In genomic region chr15:70902105-70902504, GRCh38 we compare ENCODE assay signal across 11 cellular contexts. TPM values are rescaled to one million over a fixed set of nuclear protein-coding genes. Genes with fewer than 3 reads are reported as not detected.
DNase-seq lines count a peak whose midpoint lies in the region; ATAC-seq and TF ChIP-seq lines count a peak whose summit lies in the region.
"Had no signal": no experiment of that assay in that cellular context is flagged by ENCODE, and none has a peak within 500 bp of the region (broad histone marks: within the 10 kb centered on the region; RNA-seq: fewer than 3 reads in every experiment).

No MANE protein-coding gene starts in this region.

- no peaks in the 10 kb centered on the region for H3K9me2 ChIP-seq in Loucy (replicated peaks; ENCODE audit: low read depth, low read length)

- no peaks in the 10 kb centered on the region for H3K27me3 ChIP-seq in BJ (ENCODE audit: control insufficient read depth, insufficient read depth, low read length)
- no peaks in the 10 kb centered on the region for H3K27me3 ChIP-seq in Loucy (ENCODE audit: insufficient read depth, low read length, poor library complexity, severe bottlenecking)
- H3K27me3 ChIP-seq: cardiac muscle cell, SJCRH30 had no signal

- peaks cover 15% of the 10 kb centered on the region for H3K9me3 Mint-ChIP-seq in mesothelial cell of epicardium
- H3K9me3 Mint-ChIP-seq in activated T-cell treated with anti-CD3 and anti-CD28 coated beads, Interleukin-2, amount 50 U/mL, for 72 hours = no peaks in the 10 kb centered on the region
- H3K9me3 Mint-ChIP-seq in stimulated activated effector memory CD8-positive, alpha-beta T cell treated with anti-CD3 and anti-CD28 coated beads, Interleukin-12 subunit alpha, Interleukin-12 subunit beta, amount 100 ng/mL, for 72 hours = no peaks in the 10 kb centered on the region

- no peaks in the 10 kb centered on the region for H4K20me1 ChIP-seq in Loucy (ENCODE audit: insufficient read depth, low read length, poor library complexity, severe bottlenecking)

- no peaks in the 10 kb centered on the region for H3K36me3 ChIP-seq in BJ (ENCODE audit: control insufficient read depth, insufficient read depth, low read length)
- H3K36me3 ChIP-seq in Loucy (ENCODE audit: insufficient read depth, low read length) = no peaks in the 10 kb centered on the region
- H3K36me3 ChIP-seq: cardiac muscle cell had no signal

- CTCF ChIA-PET in BJ (lab: Yijun Ruan, JAX) = interaction anchor here (2.2 kb wide), 1 partner anchor 9 kb away, joined by 8 read pairs; the partner anchor contains the start of genes LRRC49 and THAP10

- H3K4me1 Mint-ChIP-seq in mesothelial cell of epicardium = peaks cover 4% of the 10 kb centered on the region
- H3K4me1 Mint-ChIP-seq in activated T-cell treated with anti-CD3 and anti-CD28 coated beads, Interleukin-2, amount 50 U/mL, for 72 hours (ENCODE audit: low read depth) = no peaks in the 10 kb centered on the region
- H3K4me1 Mint-ChIP-seq in stimulated activated effector memory CD8-positive, alpha-beta T cell treated with anti-CD3 and anti-CD28 coated beads, Interleukin-12 subunit alpha, Interleukin-12 subunit beta, amount 100 ng/mL, for 72 hours = no peaks in the 10 kb centered on the region
- H3K4me1 Mint-ChIP-seq: activated CD8-positive, alpha-beta memory T cell treated with anti-CD3 and anti-CD28 coated beads, Interleukin-2, amount 10 ng/mL, durations not matched to agents 7 days and 5 days had no signal

- DNase-seq in BJ (ENCODE audit: low read depth) (peak; percentile 72), choroid plexus epithelial cell (ENCODE audit: low read depth) (peak; percentile 90), mesothelial cell of epicardium (ENCODE audit: low spot score in 2 of 2, unreplicated experiment in 2 of 2) (no peak), NCI-H2196 (lab: John Stamatoyannopoulos, UW; ENCODE audit: unreplicated experiment) (no peak), CD1c-positive myeloid dendritic cell (ENCODE audit: extremely low spot score) (no peak)
- no peak for DNase-seq in activated T-cell treated with anti-CD3 and anti-CD28 coated beads, Interleukin-2, amount 50 U/mL, for 72 hours
- DNase-seq in stimulated activated effector memory CD8-positive, alpha-beta T cell treated with anti-CD3 and anti-CD28 coated beads, Interleukin-12 subunit alpha, Interleukin-12 subunit beta, amount 100 ng/mL, for 72 hours (ENCODE audit: low spot score in 2 of 2) = no peak
- DNase-seq: activated CD8-positive, alpha-beta memory T cell treated with anti-CD3 and anti-CD28 coated beads, Interleukin-2, amount 10 ng/mL, durations not matched to agents 7 days and 5 days had no signal

- H3K36me3 Mint-ChIP-seq in mesothelial cell of epicardium = peaks cover 27% of the 10 kb centered on the region
- H3K36me3 Mint-ChIP-seq in activated T-cell treated with anti-CD3 and anti-CD28 coated beads, Interleukin-2, amount 50 U/mL, for 72 hours (ENCODE audit: insufficient read depth in 2 of 2) = peaks cover 0 to 3% of the 10 kb centered on the region in 2 donors
- H3K36me3 Mint-ChIP-seq in stimulated activated effector memory CD8-positive, alpha-beta T cell treated with anti-CD3 and anti-CD28 coated beads, Interleukin-12 subunit alpha, Interleukin-12 subunit beta, amount 100 ng/mL, for 72 hours = no peaks in the 10 kb centered on the region
- H3K36me3 Mint-ChIP-seq: activated CD8-positive, alpha-beta memory T cell treated with anti-CD3 and anti-CD28 coated beads, Interleukin-2, amount 10 ng/mL, durations not matched to agents 7 days and 5 days had no signal

- ATAC-seq in activated T-cell treated with anti-CD3 and anti-CD28 coated beads, Interleukin-2, amount 50 U/mL, for 72 hours (replicated peaks in 1 of 2) = no peak
- ATAC-seq in stimulated activated effector memory CD8-positive, alpha-beta T cell treated with anti-CD3 and anti-CD28 coated beads, Interleukin-12 subunit alpha, Interleukin-12 subunit beta, amount 100 ng/mL, for 72 hours = no peak
- ATAC-seq: activated CD8-positive, alpha-beta memory T cell treated with anti-CD3 and anti-CD28 coated beads, Interleukin-2, amount 10 ng/mL, durations not matched to agents 7 days and 5 days had no signal

- no peak overlapping the region for H3K9ac ChIP-seq in Loucy (ENCODE audit: low read depth, low read length, poor library complexity, severe bottlenecking)

- peaks cover 10% of the 10 kb centered on the region for H3K4me1 ChIP-seq in Loucy (ENCODE audit: insufficient read depth, low read length, poor library complexity, severe bottlenecking)

- H2AFZ ChIP-seq in Loucy (ENCODE audit: low read length) = peak overlapping the region; percentile 59

- H3K27me3 Mint-ChIP-seq in mesothelial cell of epicardium (ENCODE audit: low read depth) = no peaks in the 10 kb centered on the region
- H3K27me3 Mint-ChIP-seq in activated T-cell treated with anti-CD3 and anti-CD28 coated beads, Interleukin-2, amount 50 U/mL, for 72 hours (ENCODE audit: low read depth) = peaks cover 45% of the 10 kb centered on the region

- TF ChIP-seq CTCF in BJ (IDR thresholded peaks at IDR 0.05; ENCODE audit: insufficient read depth, low read depth, low read length) (no peak), Loucy (conservative IDR thresholded peaks at IDR 0.05; ENCODE audit: low read length) (no peak), choroid plexus epithelial cell (conservative IDR thresholded peaks at IDR 0.05; ENCODE audit: low read depth, low read length) (no peak), mesothelial cell of epicardium (IDR thresholded peaks at IDR 0.05; ENCODE audit: unreplicated experiment) (no peak)

- no peak overlapping the region for H3K4me3 Mint-ChIP-seq in mesothelial cell of epicardium
- H3K4me3 Mint-ChIP-seq in activated T-cell treated with anti-CD3 and anti-CD28 coated beads, Interleukin-2, amount 50 U/mL, for 72 hours = no peak overlapping the region
- H3K4me3 Mint-ChIP-seq in stimulated activated effector memory CD8-positive, alpha-beta T cell treated with anti-CD3 and anti-CD28 coated beads, Interleukin-12 subunit alpha, Interleukin-12 subunit beta, amount 100 ng/mL, for 72 hours = no peak overlapping the region
- H3K4me3 Mint-ChIP-seq: activated CD8-positive, alpha-beta memory T cell treated with anti-CD3 and anti-CD28 coated beads, Interleukin-2, amount 10 ng/mL, durations not matched to agents 7 days and 5 days had no signal

- no peaks in the 10 kb centered on the region for H3K9me3 ChIP-seq in Loucy (ENCODE audit: insufficient read depth, low read depth, low read length)

- POLR2A ChIA-PET in BJ (lab: Charles Lee) = no interaction called here

- no peaks in the 10 kb centered on the region for H3K79me2 ChIP-seq in Loucy (ENCODE audit: insufficient read depth, low read length)

- peak overlapping the region; percentile 64 for H3K27ac Mint-ChIP-seq in mesothelial cell of epicardium
- no peak overlapping the region for H3K27ac Mint-ChIP-seq in activated T-cell treated with anti-CD3 and anti-CD28 coated beads, Interleukin-2, amount 50 U/mL, for 72 hours
- H3K27ac Mint-ChIP-seq in stimulated activated effector memory CD8-positive, alpha-beta T cell treated with anti-CD3 and anti-CD28 coated beads, Interleukin-12 subunit alpha, Interleukin-12 subunit beta, amount 100 ng/mL, for 72 hours = no peak overlapping the region
- H3K27ac Mint-ChIP-seq: activated CD8-positive, alpha-beta memory T cell treated with anti-CD3 and anti-CD28 coated beads, Interleukin-2, amount 10 ng/mL, durations not matched to agents 7 days and 5 days had no signal

- H3F3A ChIP-seq in Loucy (ENCODE audit: low read depth) = no peaks in the 10 kb centered on the region

- no peak overlapping the region for H3K4me2 ChIP-seq in Loucy (ENCODE audit: low read depth, low read length, poor library complexity, severe bottlenecking)

- H3K4me3 ChIP-seq in BJ (ENCODE audit: low read depth, low read length) (no peak overlapping the region), Loucy (ENCODE audit: low read length, poor library complexity, severe bottlenecking) (no peak overlapping the region), choroid plexus epithelial cell (ENCODE audit: low read depth, low read length) (no peak overlapping the region)
- H3K4me3 ChIP-seq: cardiac muscle cell, SJCRH30 had no signal

RNA-seq across cellular contexts. Expression of gene LRRC49, which starts 9.5 kb away (rescaled TPM):
- polyA plus RNA-seq in BJ (2011; rRNA removed) = 6.2 and 8.6 TPM in 2 replicates
- 9.9 and 13.6 TPM in 2 replicates for polyA minus RNA-seq in BJ (2011; rRNA and poly(A)+ RNA removed)
- total RNA-seq in mesothelial cell of epicardium = 21.2 to 25.5 TPM (median 24.2 TPM) in 3 replicates
- total RNA-seq in activated T-cell treated with anti-CD3 and anti-CD28 coated beads, Interleukin-2, amount 50 U/mL, for 72 hours = 1 to 10 TPM in 1 of 2 donors, under 1 TPM in 1; 0.41 to 2.2 TPM

RNA-seq across cellular contexts. Expression of gene THAP10, which starts 9.9 kb away (rescaled TPM):
- 2.8 and 3.8 TPM in 2 replicates for polyA plus RNA-seq in BJ (2011; rRNA removed)
- polyA minus RNA-seq in BJ (2011; rRNA and poly(A)+ RNA removed) = 0.98 and 1.4 TPM in 2 replicates
- 2.3 to 3.6 TPM (median 2.9 TPM) in 3 replicates for total RNA-seq in mesothelial cell of epicardium
- total RNA-seq in activated T-cell treated with anti-CD3 and anti-CD28 coated beads, Interleukin-2, amount 50 U/mL, for 72 hours = under 1 TPM; 0.62 to 0.74 TPM

RNA-seq across cellular contexts. Expression of gene LARP6, which starts 48.1 kb away (rescaled TPM):
- polyA plus RNA-seq in BJ (2011; rRNA removed) = 108 and 135 TPM in 2 replicates
- 57.0 and 58.9 TPM in 2 replicates for polyA minus RNA-seq in BJ (2011; rRNA and poly(A)+ RNA removed)
- total RNA-seq in mesothelial cell of epicardium = 24.8 to 27.3 TPM (median 24.9 TPM) in 3 replicates
- total RNA-seq in activated T-cell treated with anti-CD3 and anti-CD28 coated beads, Interleukin-2, amount 50 U/mL, for 72 hours = under 1 TPM in 1 of 2 donors, not detected in 1; 0.74 TPM
- total RNA-seq: activated CD8-positive, alpha-beta memory T cell treated with anti-CD3 and anti-CD28 coated beads, Interleukin-2, amount 10 ng/mL, durations not matched to agents 7 days and 5 days had no signal

Comparison
In these comparisons a context has a peak if more than half of its experiments do, and no peak if none do; other contexts are left out.
1. DNase-seq: peak in BJ (single experiment) and choroid plexus epithelial cell (single experiment); none in mesothelial cell of epicardium (0 of 2), NCI-H2196 (single experiment), activated T-cell treated with anti-CD3 and anti-CD28 coated beads, Interleukin-2, amount 50 U/mL, for 72 hours (0 of 2), CD1c-positive myeloid dendritic cell (single experiment) and stimulated activated effector memory CD8-positive, alpha-beta T cell treated with anti-CD3 and anti-CD28 coated beads, Interleukin-12 subunit alpha, Interleukin-12 subunit beta, amount 100 ng/mL, for 72 hours (0 of 2).
2. RNA of gene LARP6, which starts 48.1 kb away (total RNA-seq): 24.8 to 27.3 TPM in mesothelial cell of epicardium; 0.74 TPM in activated T-cell treated with anti-CD3 and anti-CD28 coated beads, Interleukin-2, amount 50 U/mL, for 72 hours; every median in the first group is over 10 times any median in the second.